10 cellular contexts compared by ENCODE assay signal in the genomic region with DNA sequence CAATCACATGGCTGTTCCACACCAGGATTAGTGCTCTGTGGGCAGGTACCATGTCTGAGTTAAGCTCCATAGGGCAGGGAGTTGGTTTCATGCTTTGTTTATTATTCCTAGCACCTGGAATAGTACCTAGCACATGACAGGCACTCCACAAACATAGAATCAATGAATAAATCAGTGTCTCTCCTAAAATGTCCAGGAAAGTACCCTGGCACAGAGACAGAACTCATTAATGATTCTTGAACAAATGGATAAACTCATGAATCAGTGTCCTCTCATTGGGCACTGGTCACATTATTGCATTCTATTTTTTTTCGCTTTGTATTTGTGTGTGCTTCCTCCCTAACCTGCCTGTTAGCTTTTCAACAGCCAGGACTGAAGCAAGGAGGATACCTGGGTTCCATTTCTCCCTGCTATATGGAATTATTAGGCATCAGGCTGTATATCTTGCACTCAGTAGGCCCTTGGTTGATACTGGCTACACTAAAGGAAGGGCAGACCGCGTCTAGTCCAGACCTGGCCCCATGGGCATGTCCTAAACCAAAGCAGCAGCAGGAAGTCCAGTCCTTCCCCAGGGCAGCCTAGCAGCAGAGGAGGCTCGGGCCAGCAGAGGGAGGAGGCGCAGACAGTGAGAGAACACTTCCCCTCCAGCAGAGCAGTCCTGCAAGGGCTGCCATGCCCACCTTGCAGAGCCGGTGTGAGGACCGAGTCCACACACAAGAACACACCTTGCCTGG. TPM values are rescaled to one million over a fixed set of nuclear protein-coding genes. Genes with fewer than 3 reads are reported as not detected.
A peak's percentile ranks its signal among the peaks of the same experiment; 100 is the strongest.
DNase-seq lines count a peak whose midpoint lies in the region; ATAC-seq and TF ChIP-seq lines count a peak whose summit lies in the region.
"Had no signal": no experiment of that assay in that cellular context is flagged by ENCODE, and none has a peak within 500 bp of the region (broad histone marks: within the 10 kb centered on the region; RNA-seq: fewer than 3 reads in every experiment).

No MANE protein-coding gene starts in this region.

- peaks cover 0 to 18% (median 9%) of the 10 kb centered on the region in 5 donors for H3K36me3 Mint-ChIP-seq in naive thymus-derived CD4-positive, alpha-beta T cell

- H3K4me1 ChIP-seq in naive thymus-derived CD4-positive, alpha-beta T cell (ENCODE audit: control insufficient read depth in 2 of 2, insufficient read depth in 2 of 2, low read length in 2 of 2) = peaks cover 27 to 74% of the 10 kb centered on the region in 2 donors

- H3K4me3 Mint-ChIP-seq in naive thymus-derived CD4-positive, alpha-beta T cell = peak overlapping the region in 9 of 10 donors; percentile 33 to 86 (median 78)

- H3K27ac ChIP-seq in naive thymus-derived CD4-positive, alpha-beta T cell (ENCODE audit: low read depth, low read length) = peak overlapping the region; percentile 81

- H3K27ac Mint-ChIP-seq in naive thymus-derived CD4-positive, alpha-beta T cell = peak overlapping the region; percentile 75 to 97 (median 92)

- DNase-seq in AG09309 (ENCODE audit: low read depth) = no peak
- peak; percentile 51 for DNase-seq in NOMO-1 treated with DMSO at 0.1 percent for 48 hours (lab: John Stamatoyannopoulos, UW; ENCODE audit: unreplicated experiment)
- peak; percentile 69 for DNase-seq in dermis blood vessel endothelial cell
- no peak for DNase-seq in naive thymus-derived CD4-positive, alpha-beta T cell
- no peak for DNase-seq in DMS 273 treated with DMSO at 0.1 percent for 48 hours (lab: John Stamatoyannopoulos, UW)
- no peak for DNase-seq in DMS53 treated with DMSO at 0.1 percent for 48 hours (lab: John Stamatoyannopoulos, UW; ENCODE audit: unreplicated experiment)
- no peak for DNase-seq in NCI-H2196 treated with DMSO at 0.1 percent for 48 hours (lab: John Stamatoyannopoulos, UW; ENCODE audit: unreplicated experiment)
- DNase-seq: NCI-H2171 had no signal

- POLR2A ChIA-PET in naive thymus-derived CD4-positive, alpha-beta T cell (lab: Charles Lee) = interaction anchor here (0.8 to 15.6 kb wide), 4 partner anchors 11 to 30 kb away, joined by 3 to 364 read pairs (median 22); no protein-coding TSS in a partner anchor

- no peak overlapping the region for H3K4me3 ChIP-seq in AG09309 (ENCODE audit: control insufficient read depth, low read depth, low read length)
- no peak overlapping the region for H3K4me3 ChIP-seq in naive thymus-derived CD4-positive, alpha-beta T cell (ENCODE audit: low read length)

- peak; percentile 20 for TF ChIP-seq CTCF in AG09309 (IDR thresholded peaks at IDR 0.05; ENCODE audit: control insufficient read depth, insufficient read depth, low read depth, low read length, missing control alignments)

- peak; percentile 50 for ATAC-seq in naive thymus-derived CD4-positive, alpha-beta T cell
- ATAC-seq in HG03039 (IDR thresholded peaks at IDR 0.05; ENCODE audit: unreplicated experiment) = no peak
- ATAC-seq: HCT116 had no signal

- peaks cover 50 to 86% (median 79%) of the 10 kb centered on the region in 7 donors for H3K4me1 Mint-ChIP-seq in naive thymus-derived CD4-positive, alpha-beta T cell

- no peaks in the 10 kb centered on the region for H3K27me3 Mint-ChIP-seq in naive thymus-derived CD4-positive, alpha-beta T cell

- H3K9me3 ChIP-seq in naive thymus-derived CD4-positive, alpha-beta T cell (ENCODE audit: control insufficient read depth in 2 of 3, low read length in 3 of 3) = no peaks in the 10 kb centered on the region

- CTCF ChIA-PET in naive thymus-derived CD4-positive, alpha-beta T cell (lab: Charles Lee) = interaction anchor here (0.9 to 22.9 kb wide), 7 partner anchors 9 to 60 kb away, joined by 3 to 539 read pairs (median 5); no protein-coding TSS in a partner anchor

- no peaks in the 10 kb centered on the region for H3K9me3 Mint-ChIP-seq in naive thymus-derived CD4-positive, alpha-beta T cell

- peaks cover 0 to 48% (median 18%) of the 10 kb centered on the region in 3 experiments for H3K36me3 ChIP-seq in naive thymus-derived CD4-positive, alpha-beta T cell (ENCODE audit: control insufficient read depth in 2 of 3, insufficient read depth in 3 of 3, low read length in 3 of 3)

- intact Hi-C loops in naive thymus-derived CD4-positive, alpha-beta T cell (cut with micrococcal nuclease) = no loop called here

- H3K27me3 ChIP-seq in naive thymus-derived CD4-positive, alpha-beta T cell (ENCODE audit: control insufficient read depth in 2 of 2, insufficient read depth in 2 of 2, low read length in 2 of 2) = no peaks in the 10 kb centered on the region

RNA-seq across cellular contexts. Expression of a gene that starts 18.4 kb away (rescaled TPM):
- total RNA-seq in dermis blood vessel endothelial cell = 55.0 and 75.4 TPM in 2 replicates
- 100 to 1,000 TPM; 150 to 194 (median 188) TPM for total RNA-seq in naive thymus-derived CD4-positive, alpha-beta T cell
- polyA plus RNA-seq in naive thymus-derived CD4-positive, alpha-beta T cell = 10 to 100 TPM; 16.7 to 36.7 TPM

RNA-seq across cellular contexts. Expression of a gene that starts 28.3 kb away (rescaled TPM):
- total RNA-seq in dermis blood vessel endothelial cell = 19.2 and 22.1 TPM in 2 replicates
- 10 to 100 TPM in 2 of 5 experiments, 1 to 10 TPM in 3; 6.7 to 14.3 (median 10.0) TPM for total RNA-seq in naive thymus-derived CD4-positive, alpha-beta T cell
- 10 to 100 TPM; 12.5 to 15.6 TPM for polyA plus RNA-seq in naive thymus-derived CD4-positive, alpha-beta T cell

RNA-seq across cellular contexts. Expression of a gene that starts 42.7 kb away (rescaled TPM):
- total RNA-seq in dermis blood vessel endothelial cell = 52.0 and 106 TPM in 2 replicates
- total RNA-seq in naive thymus-derived CD4-positive, alpha-beta T cell = 1 to 10 TPM in 2 of 5 experiments, under 1 TPM in 2, not detected in 1; 0.08 to 1.9 (median 1.1) TPM
- polyA plus RNA-seq in naive thymus-derived CD4-positive, alpha-beta T cell = under 1 TPM in 1 of 2 donors, not detected in 1; 0.15 TPM

Comparison
In these comparisons a context has a peak if more than half of its experiments do, and no peak if none do; other contexts are left out.
1. DNase-seq: peak in NOMO-1 treated with DMSO at 0.1 percent for 48 hours (single experiment) and dermis blood vessel endothelial cell (single experiment); none in AG09309 (single experiment), naive thymus-derived CD4-positive, alpha-beta T cell (0 of 9), DMS 273 treated with DMSO at 0.1 percent for 48 hours (single experiment), DMS53 treated with DMSO at 0.1 percent for 48 hours (single experiment) and NCI-H2196 treated with DMSO at 0.1 percent for 48 hours (single experiment).
2. RNA of a gene that starts 42.7 kb away (total RNA-seq): 52.0 to 106 TPM in dermis blood vessel endothelial cell; 0.08 to 1.9 TPM in naive thymus-derived CD4-positive, alpha-beta T cell; every median in the first group is over 10 times any median in the second.